ENCODE assay signal across 21 cellular contexts in the genomic region with DNA sequence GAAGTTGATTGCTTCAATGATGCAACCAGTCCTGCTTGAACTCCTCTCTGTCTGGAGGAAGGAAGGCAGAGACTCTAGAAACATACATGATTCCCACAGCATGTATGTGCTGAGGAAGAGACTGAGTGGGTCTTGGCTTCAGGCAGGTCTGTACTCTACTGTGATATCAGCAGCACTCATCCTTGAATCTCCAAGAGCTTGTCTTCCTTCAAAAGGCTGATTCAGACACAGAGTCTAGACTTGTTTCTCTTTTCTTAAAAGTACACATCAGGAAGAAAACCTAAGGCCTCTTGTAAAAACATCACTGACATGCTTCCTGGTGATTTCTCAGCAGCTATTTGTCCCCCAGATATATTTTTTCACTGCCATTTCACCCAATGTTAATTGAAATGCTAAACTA.
"Had no signal": no experiment of that assay in that cellular context is flagged by ENCODE, and none has a peak within 500 bp of the region (broad histone marks: within the 10 kb centered on the region; RNA-seq: fewer than 3 reads in every experiment).

No MANE protein-coding gene starts in this region.

- H3K27me3 ChIP-seq: SJSA1 had no signal

- H3K4me1 ChIP-seq: SJSA1 had no signal

- H3K27ac ChIP-seq: HL-60, SJSA1, SK-N-MC had no signal

- DNase-seq: KBM-7, MV-4-11, NCI-H1048, NCI-H1105, NCI-H1417, NCI-H1436 treated with DMSO at 0.1 percent for 48 hours, NCI-H187, NCI-H2029 treated with DMSO at 0.1 percent for 48 hours, NCI-H2171, NCI-H226, NCI-H446, NCI-H510A, NCI-H524 treated with DMSO at 0.1 percent for 48 hours, NCI-H69, NCI-H774, Right ventricle myocardium superior, RPMI8226, SIG-M5 had no signal

- H3K9me3 ChIP-seq: SJSA1 had no signal

- H3K4me3 ChIP-seq: SJSA1, SK-N-MC had no signal

- H3K36me3 ChIP-seq: SJSA1 had no signal
